ENCODE assay signal across 16 cellular contexts in genomic region chr1:119633575-119634325, GRCh38.
"Had no signal": no experiment of that assay in that cellular context is flagged by ENCODE, and none has a peak within 500 bp of the region (broad histone marks: within the 10 kb centered on the region; RNA-seq: fewer than 3 reads in every experiment).

No MANE protein-coding gene starts in this region.

- DNase-seq: activated B cell treated with CpG ODN at 0.5 μM for 24 hours; activated CD4-positive, alpha-beta T cell treated with anti-CD3 and anti-CD28 coated beads, Interleukin-2, amount 10 ng/mL, durations not matched to agents 24 days and 14 days; activated CD8-positive, alpha-beta memory T cell treated with anti-CD3 and anti-CD28 coated beads, Interleukin-2, amount 50 U/mL, for 48 hours; activated CD8-positive, alpha-beta T cell treated with anti-CD3 and anti-CD28 coated beads, Interleukin-2, amount 10 ng/mL, durations not matched to agents 7 days and 5 days; activated gamma-delta T cell treated with Interleukin-2 at 50 U/mL for 16 hours; amniotic stem cell; central memory CD4-positive, alpha-beta T cell; effector CD4-positive, alpha-beta T cell; esophagus squamous epithelium; lower lobe of right lung; naive B cell; retina; stimulated activated naive CD8-positive, alpha-beta T cell treated with anti-CD3 and anti-CD28 coated beads, Interleukin-15, Interleukin-2, amounts not matched to agents 100 U/mL and 50 U/mL, for 24 hours; trophoblast cell had no signal

- H3K9me3 ChIP-seq: esophagus squamous epithelium, lower lobe of right lung, neutrophil had no signal

- H3K4me3 ChIP-seq: coronary artery, esophagus squamous epithelium, lower lobe of right lung had no signal

- ATAC-seq: activated CD8-positive, alpha-beta T cell treated with anti-CD3 and anti-CD28 coated beads, Interleukin-2, amount 10 ng/mL, durations not matched to agents 7 days and 5 days; stimulated activated naive CD8-positive, alpha-beta T cell treated with anti-CD3 and anti-CD28 coated beads, Interleukin-15, Interleukin-2, amounts not matched to agents 100 U/mL and 50 U/mL, for 24 hours had no signal

- H3K27ac ChIP-seq: esophagus squamous epithelium, lower lobe of right lung, neutrophil had no signal

- H3K36me3 ChIP-seq: esophagus squamous epithelium, lower lobe of right lung, neutrophil had no signal
